Comparison of ENCODE assay signal across 1 cellular context in genomic region chr19:35545001-35545854, GRCh38.
A peak's percentile ranks its signal among the peaks of the same experiment; 100 is the strongest.
TF ChIP-seq lines count a peak whose summit lies in the region.

Gene TMEM147 (plus strand): TSS chr19:35545626. CDS start chr19:35545740, 114 bp downstream.

TF ChIP-seq in H1, 55 proteins besides CTCF, POLR2A, EP300 and RAD21 (continued from another document):
- TF ChIP-seq SUZ12 (IDR thresholded peaks at IDR 0.05; ENCODE audit: low read length) (no peak), CREB1 (IDR thresholded peaks at IDR 0.05) (peak; percentile 97), CHD2 (IDR thresholded peaks at IDR 0.05; ENCODE audit: low read length) (no peak), E2F6 (IDR thresholded peaks at IDR 0.05) (peak; percentile 23; the same call in 1 of the 2 replicates), TAF7 (optimal IDR thresholded peaks at IDR 0.05; ENCODE audit: borderline replicate concordance, low read depth, low read length) (peak; percentile 16), RFX5 (IDR thresholded peaks at IDR 0.05; ENCODE audit: borderline replicate concordance, low read depth, low read length) (peak; percentile 25; the same call in 1 of the 2 replicates), HDAC2 (IDR thresholded peaks at IDR 0.05; ENCODE audit: borderline replicate concordance in 1 of 2, low read depth in 2 of 2, low read length in 2 of 2) (peak in 1 of 2 experiments; percentile 40; a peak in 1 of 4 replicates), BCL11A (IDR thresholded peaks at IDR 0.05; ENCODE audit: low read depth in 2 of 2, low read length in 2 of 2) (no peak), RBBP5 (IDR thresholded peaks at IDR 0.05; ENCODE audit: borderline replicate concordance, low read depth, low read length) (no peak), ATF2 (IDR thresholded peaks at IDR 0.05; ENCODE audit: low read length) (no peak), HDAC6 (IDR thresholded peaks at IDR 0.05; ENCODE audit: low read depth, low read length) (no peak), NRF1 (IDR thresholded peaks at IDR 0.05; ENCODE audit: low read depth, low read length) (no peak), MAFK (IDR thresholded peaks at IDR 0.05; ENCODE audit: low read depth, low read length) (no peak), SP1 (IDR thresholded peaks at IDR 0.05; ENCODE audit: low read depth, low read length) (no peak), BACH1 (IDR thresholded peaks at IDR 0.05; ENCODE audit: low read length) (no peak; the same call in 1 of the 2 replicates), CHD1 (IDR thresholded peaks at IDR 0.05; ENCODE audit: low read depth, low read length) (no peak), TAF1 (IDR thresholded peaks at IDR 0.05; ENCODE audit: low read depth, low read length) (peak; percentile 78), CBX8 (IDR thresholded peaks at IDR 0.05; ENCODE audit: borderline replicate concordance, low read depth, low read length) (no peak), SP4 (IDR thresholded peaks at IDR 0.05; ENCODE audit: low read length) (no peak), TCF12 (IDR thresholded peaks at IDR 0.05; ENCODE audit: low read depth, low read length) (no peak), SIX5 (IDR thresholded peaks at IDR 0.05; ENCODE audit: low read depth, low read length) (peak; percentile 47; the same call in 1 of the 2 replicates), MAX (IDR thresholded peaks at IDR 0.05) (peak; percentile 61), RNF2 (IDR thresholded peaks at IDR 0.05; ENCODE audit: borderline replicate concordance, low read depth, low read length, missing control alignments, poor library complexity, severe bottlenecking) (no peak), CTBP2 (IDR thresholded peaks at IDR 0.05; ENCODE audit: borderline replicate concordance, insufficient read depth, insufficient read length, low read length) (peak; percentile 63), JUN (IDR thresholded peaks at IDR 0.05; ENCODE audit: low read depth, low read length) (no peak), USF2 (IDR thresholded peaks at IDR 0.05; ENCODE audit: low read length) (peak; percentile 76), NANOG (IDR thresholded peaks at IDR 0.05; ENCODE audit: insufficient read depth, low read depth, low read length, poor library complexity, severe bottlenecking) (no peak), ASH2L (IDR thresholded peaks at IDR 0.05; ENCODE audit: low read length) (peak; percentile 53), YY1 (IDR thresholded peaks at IDR 0.05; ENCODE audit: low read depth, low read length) (no peak), GTF2F1 (IDR thresholded peaks at IDR 0.05; ENCODE audit: borderline replicate concordance, low read depth, low read length) (no peak), ZNF274 (IDR thresholded peaks at IDR 0.05; ENCODE audit: borderline replicate concordance, extremely low read depth, low read length) (no peak), EZH2 (IDR thresholded peaks at IDR 0.05; ENCODE audit: low read depth, low read length, severe bottlenecking) (no peak), KDM4A (IDR thresholded peaks at IDR 0.05; ENCODE audit: low read depth, low read length, severe bottlenecking) (peak; percentile 92), GABPA (IDR thresholded peaks at IDR 0.05; ENCODE audit: borderline replicate concordance, insufficient read depth, low read length) (no peak), SP2 (IDR thresholded peaks at IDR 0.05; ENCODE audit: low read length) (no peak), TBP (IDR thresholded peaks at IDR 0.05; ENCODE audit: low read depth, low read length) (peak; percentile 79; the same call in 1 of the 2 replicates), CEBPB (IDR thresholded peaks at IDR 0.05; ENCODE audit: low read depth, low read length) (no peak), KDM1A (IDR thresholded peaks at IDR 0.05; ENCODE audit: borderline replicate concordance, low read length) (no peak), KDM5A (IDR thresholded peaks at IDR 0.05; ENCODE audit: low read length) (peak; percentile 71; the same call in 1 of the 2 replicates), TEAD4 (IDR thresholded peaks at IDR 0.05; ENCODE audit: low read depth, low read length) (no peak), SIN3A (conservative IDR thresholded peaks at IDR 0.05 in 1 of 2, IDR thresholded peaks at IDR 0.05 in 1 of 2; ENCODE audit: low read depth in 1 of 2, low read length in 2 of 2) (peak; percentile 67 to 92; a peak in 2 of 4 replicates), EGR1 (IDR thresholded peaks at IDR 0.05; ENCODE audit: borderline replicate concordance, low read depth, low read length) (no peak), CHD7 (IDR thresholded peaks at IDR 0.05; ENCODE audit: insufficient replicate concordance, low read length) (no peak), RXRA (IDR thresholded peaks at IDR 0.05; ENCODE audit: insufficient read depth, low read depth, low read length) (no peak), PHF8 (conservative IDR thresholded peaks at IDR 0.05; ENCODE audit: low read depth, low read length) (peak; percentile 85)
